ENCODE assay signal across 13 cellular contexts in the genomic region with DNA sequence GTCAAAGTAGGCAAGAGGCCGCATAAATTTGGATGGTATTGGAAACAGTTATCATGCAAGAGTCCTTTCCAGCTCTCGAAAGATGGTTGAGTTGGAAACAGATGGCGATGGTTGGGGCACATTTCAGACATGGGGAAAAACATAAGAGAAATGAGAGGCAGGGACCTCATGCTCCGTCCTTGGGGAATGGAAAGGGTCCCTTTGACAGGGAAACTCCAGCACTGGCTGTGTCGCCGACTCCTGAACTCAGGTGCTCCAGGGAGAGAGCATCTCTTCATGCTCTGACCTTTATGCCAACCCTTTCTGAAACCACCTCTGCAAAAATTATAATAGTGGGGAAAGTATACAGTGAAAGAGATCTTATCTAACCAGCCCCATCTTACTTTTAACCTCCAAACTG. TPM values are rescaled to one million over a fixed set of nuclear protein-coding genes. Genes with fewer than 3 reads are reported as not detected.
DNase-seq lines count a peak whose midpoint lies in the region; ATAC-seq and TF ChIP-seq lines count a peak whose summit lies in the region.
"Had no signal": no experiment of that assay in that cellular context is flagged by ENCODE, and none has a peak within 500 bp of the region (broad histone marks: within the 10 kb centered on the region; RNA-seq: fewer than 3 reads in every experiment).

No MANE protein-coding gene starts in this region.

- peak overlapping the region; percentile 100 for H2BK120ac ChIP-seq in IMR-90 (ENCODE audit: low read depth, low read length)

- H3K9ac ChIP-seq in IMR-90 (ENCODE audit: low read depth, low read length), result peak overlapping the region; percentile 24; the same call in 1 of the 2 replicates
- peak overlapping the region; percentile 77 for H3K9ac ChIP-seq in adipocyte (ENCODE audit: low read length)
- H3K9ac ChIP-seq: neural progenitor cell had no signal

- H3K56ac ChIP-seq in IMR-90 (ENCODE audit: extremely low read depth, insufficient read depth, low read length), result peak overlapping the region; percentile 88

- H4K91ac ChIP-seq in IMR-90 (ENCODE audit: insufficient read depth, low read depth, low read length), result peak overlapping the region; percentile 98

- dilution Hi-C loops in IMR-90 (cut with HindIII; ENCODE audit: low sequenced_read_pairs, unreplicated experiment), result no loop called here

- peaks cover 37% of the 10 kb centered on the region for H3K4me1 ChIP-seq in IMR-90 (ENCODE audit: control insufficient read depth, insufficient read depth, low read length)
- peaks cover 58% of the 10 kb centered on the region for H3K4me1 ChIP-seq in adipocyte (ENCODE audit: control insufficient read depth, insufficient read depth, low read length)
- no peaks in the 10 kb centered on the region for H3K4me1 ChIP-seq in lung (ENCODE audit: control insufficient read depth in 2 of 2, insufficient read depth in 2 of 2, low read length in 2 of 2)

- H3K27ac ChIP-seq in IMR-90 (ENCODE audit: insufficient read depth, low read length) (peak overlapping the region; percentile 97), lung (ENCODE audit: low read depth in 1 of 2, low read length in 1 of 2) (peak overlapping the region; percentile 48 to 71)
- H3K27ac ChIP-seq: C4-2B, neural progenitor cell had no signal

- no peak for DNase-seq in IMR-90
- no peak for DNase-seq in adipocyte (ENCODE audit: low read depth)
- DNase-seq in lung (ENCODE audit: low spot score), result no peak
- DNase-seq in GM19240 (ENCODE audit: insufficient read length, low spot score), result no peak
- no peak for DNase-seq in G401 (ENCODE audit: low spot score)
- no peak for DNase-seq in NCI-H1930 (lab: John Stamatoyannopoulos, UW)
- no peak for DNase-seq in left colon
- DNase-seq: activated CD4-positive, CD25-positive, alpha-beta regulatory T cell; NCI-H1417; SW 1271 had no signal

- H3K4me2 ChIP-seq in IMR-90 (ENCODE audit: low read depth, low read length), result 0 out of 2 replicates have a peak overlapping the region, but pooled peaks have one; percentile 2
- H3K4me2 ChIP-seq: neural progenitor cell had no signal

- H3K9me3 Mint-ChIP-seq in stimulated activated naive CD8-positive, alpha-beta T cell treated with anti-CD3 and anti-CD28 coated beads, Interleukin-15, Interleukin-2, amounts not matched to agents 100 ng/mL and 50 ng/mL, for 24 hours, result peaks cover 8% of the 10 kb centered on the region

- H4K8ac ChIP-seq in IMR-90 (ENCODE audit: low read depth in 2 of 2, low read length in 2 of 2), result peak overlapping the region; percentile 83 to 94

- H3K4me3 ChIP-seq in IMR-90 (ENCODE audit: insufficient read depth, low read depth, low read length), result no peak overlapping the region
- no peak overlapping the region for H3K4me3 ChIP-seq in adipocyte (ENCODE audit: low read length)
- H3K4me3 ChIP-seq in lung, result no peak overlapping the region
- H3K4me3 ChIP-seq: neural progenitor cell had no signal

- peaks cover 3% of the 10 kb centered on the region for H3K36me3 Mint-ChIP-seq in stimulated activated naive CD8-positive, alpha-beta T cell treated with anti-CD3 and anti-CD28 coated beads, Interleukin-15, Interleukin-2, amounts not matched to agents 100 ng/mL and 50 ng/mL, for 24 hours (ENCODE audit: low read depth)

- H3K27me3 ChIP-seq in IMR-90 (ENCODE audit: control insufficient read depth, insufficient read depth, low read length) (no peaks in the 10 kb centered on the region), adipocyte (replicated peaks; ENCODE audit: control insufficient read depth, insufficient read depth, low read length) (no peaks in the 10 kb centered on the region), lung (ENCODE audit: control insufficient read depth, insufficient read depth) (peaks cover 3% of the 10 kb centered on the region)
- H3K27me3 ChIP-seq: neural progenitor cell had no signal

- ATAC-seq in IMR-90 (ENCODE audit: low read depth), result no peak
- no peak for ATAC-seq in lung (ENCODE audit: insufficient read depth, low FRiP score)
- ATAC-seq in left colon, result no peak

- H3K18ac ChIP-seq in IMR-90 (ENCODE audit: low read depth, low read length), result peak overlapping the region; percentile 81

- H2BK15ac ChIP-seq in IMR-90 (ENCODE audit: low read depth, low read length), result peak overlapping the region; percentile 85

- peak overlapping the region; percentile 43 for H3K4me3 Mint-ChIP-seq in stimulated activated naive CD8-positive, alpha-beta T cell treated with anti-CD3 and anti-CD28 coated beads, Interleukin-15, Interleukin-2, amounts not matched to agents 100 ng/mL and 50 ng/mL, for 24 hours
- H3K4me3 Mint-ChIP-seq: neural progenitor cell had no signal

- H3K23ac ChIP-seq in IMR-90 (ENCODE audit: low read depth, low read length), result peak overlapping the region; percentile 89

- in situ Hi-C loops in IMR-90 (cut with MboI; ENCODE audit: low sequenced_read_pairs) (no loop called here), G401 (cut with HindIII; ENCODE audit: low sequenced_read_pairs) (no loop called here)

- H3K9me3 ChIP-seq in IMR-90 (ENCODE audit: control insufficient read depth, insufficient read depth, low read length), result peaks cover 6% of the 10 kb centered on the region
- H3K9me3 ChIP-seq in adipocyte (ENCODE audit: control insufficient read depth, low read length), result peaks cover 11% of the 10 kb centered on the region
- H3K9me3 ChIP-seq in lung (ENCODE audit: control insufficient read depth in 2 of 2, insufficient read depth in 1 of 2, low read length in 1 of 2), result peaks cover 0 to 17% of the 10 kb centered on the region in 2 donors

- H2BK5ac ChIP-seq in IMR-90 (ENCODE audit: low read depth, low read length, poor library complexity, severe bottlenecking), result peak overlapping the region; percentile 99

- peak overlapping the region; percentile 36 for H2AFZ ChIP-seq in IMR-90 (replicated peaks; ENCODE audit: low read length, poor library complexity)
- H2AFZ ChIP-seq: neural progenitor cell had no signal

- H3K14ac ChIP-seq in IMR-90 (replicated peaks; ENCODE audit: low read depth, low read length), result peak overlapping the region; percentile 88

- no peak for TF ChIP-seq RAD21 in IMR-90 (IDR thresholded peaks at IDR 0.05; ENCODE audit: low read length)

- TF ChIP-seq CTCF in IMR-90 (conservative IDR thresholded peaks at IDR 0.05; ENCODE audit: low read depth, low read length) (no peak), lung (IDR thresholded peaks at IDR 0.05; ENCODE audit: control extremely low read depth, extremely low read depth) (no peak)

- TF ChIP-seq POLR2A in IMR-90 (IDR thresholded peaks at IDR 0.05; ENCODE audit: low read depth, low read length), result no peak

- H3K36me3 ChIP-seq in IMR-90 (ENCODE audit: control insufficient read depth, insufficient read depth, low read length) (no peaks in the 10 kb centered on the region), adipocyte (ENCODE audit: control insufficient read depth, insufficient read depth, low read length, severe bottlenecking) (no peaks in the 10 kb centered on the region), lung (ENCODE audit: control insufficient read depth in 2 of 2, insufficient read depth in 2 of 2, low read length in 2 of 2) (no peaks in the 10 kb centered on the region)
- H3K36me3 ChIP-seq: neural progenitor cell had no signal

- 60% methylated on average over 1 of the region's 6 CpGs; no CpG with 5 or more reads in 1 of the 2 experiments for WGBS in IMR-90 (ENCODE audit: extremely low coverage in 2 of 2, insufficient read length in 1 of 2), 2 experiments
- 88 to 96% methylated on average over 6 of the region's 6 CpGs for WGBS in lung, 2 donors

- H3K79me1 ChIP-seq in IMR-90 (ENCODE audit: low read depth in 1 of 2, low read length in 2 of 2), result peaks cover 3 to 55% of the 10 kb centered on the region in 2 experiments; a peak in 2 of 4 replicates

- POLR2A ChIA-PET in IMR-90 (lab: Charles Lee; ENCODE audit: unreplicated experiment), result interaction anchor here (0.9 kb wide), 1 partner anchor 89 kb away, joined by 3 read pairs; no protein-coding TSS in a partner anchor

- peak overlapping the region; percentile 79 for H2AK9ac ChIP-seq in IMR-90 (replicated peaks; ENCODE audit: low read depth, low read length, poor library complexity)

- H4K20me1 ChIP-seq in IMR-90 (ENCODE audit: insufficient read depth, low read length), result no peaks in the 10 kb centered on the region

- peak overlapping the region; percentile 97 for H3K4ac ChIP-seq in IMR-90 (ENCODE audit: low read depth, low read length)

- H2BK20ac ChIP-seq in IMR-90 (ENCODE audit: low read depth, low read length), result peak overlapping the region; percentile 97

- H3K4me1 Mint-ChIP-seq in stimulated activated naive CD8-positive, alpha-beta T cell treated with anti-CD3 and anti-CD28 coated beads, Interleukin-15, Interleukin-2, amounts not matched to agents 100 ng/mL and 50 ng/mL, for 24 hours (ENCODE audit: low read depth), result peaks cover 83% of the 10 kb centered on the region

- peaks cover 35% of the 10 kb centered on the region for H3K27me3 Mint-ChIP-seq in stimulated activated naive CD8-positive, alpha-beta T cell treated with anti-CD3 and anti-CD28 coated beads, Interleukin-15, Interleukin-2, amounts not matched to agents 100 ng/mL and 50 ng/mL, for 24 hours

- CTCF ChIA-PET in IMR-90 (lab: Yijun Ruan, JAX), result interaction anchor here (0.7 kb wide), 1 partner anchor 28 kb away, joined by 3 read pairs; no protein-coding TSS in a partner anchor

- H2AK5ac ChIP-seq in IMR-90 (ENCODE audit: low read depth, low read length), result peak overlapping the region; percentile 100

- BruUV-seq in IMR-90 (replicated peaks; lab: Mats Ljungman, UMichigan), result no TSS peak

- peak overlapping the region; percentile 88 for H4K5ac ChIP-seq in IMR-90 (ENCODE audit: low read depth, low read length)

- intact Hi-C loops in IMR-90 (cut with micrococcal nuclease) (no loop called here), left colon (cut with DNase I, micrococcal nuclease) (loop anchor here in 1 of 2 donors (5.0 kb wide), 1 partner anchor 51 kb away; no protein-coding TSS in a partner anchor)

- H3K9me1 ChIP-seq in IMR-90 (ENCODE audit: insufficient read depth, low read length), result peaks cover 37% of the 10 kb centered on the region

- peak overlapping the region; percentile 84 for H3K27ac Mint-ChIP-seq in stimulated activated naive CD8-positive, alpha-beta T cell treated with anti-CD3 and anti-CD28 coated beads, Interleukin-15, Interleukin-2, amounts not matched to agents 100 ng/mL and 50 ng/mL, for 24 hours
- H3K27ac Mint-ChIP-seq: neural progenitor cell had no signal

TF ChIP-seq in IMR-90, 13 proteins besides CTCF, POLR2A, EP300 and RAD21:
- TF ChIP-seq FOS (IDR thresholded peaks at IDR 0.05; ENCODE audit: low read depth, low read length), result no peak

RNA-seq across cellular contexts. Expression of gene COL6A2, which starts 36.8 kb away (rescaled TPM):
- total RNA-seq in IMR-90 (2012; rRNA removed) (208 and 222 TPM in 2 replicates), lung (100 to 1,000 TPM; 350 to 466 TPM), left colon (100 to 1,000 TPM in 1 of 2 donors, 10 to 100 TPM in 1; 65.5 to 193 TPM)
- polyA plus RNA-seq in IMR-90 (2012; rRNA removed) (1,065 and 1,165 TPM in 2 replicates), lung (100 to 1,000 TPM; 192 to 234 TPM)
- 753 and 1,846 TPM in 2 replicates for polyA plus RNA-seq in IMR-90 (2012; cell fraction: cytosol; rRNA removed)
- polyA plus RNA-seq in IMR-90 (2012; cell fraction: nucleus; rRNA removed; ENCODE audit: low replicate concordance), result 2,830 and 5,552 TPM in 2 replicates
- 69.1 and 79.2 TPM in 2 replicates for total RNA-seq in G401 (2014; rRNA removed; shearing (Covaris generic))
